Comparison of ENCODE assay signal across 8 cellular contexts in the genomic region with DNA sequence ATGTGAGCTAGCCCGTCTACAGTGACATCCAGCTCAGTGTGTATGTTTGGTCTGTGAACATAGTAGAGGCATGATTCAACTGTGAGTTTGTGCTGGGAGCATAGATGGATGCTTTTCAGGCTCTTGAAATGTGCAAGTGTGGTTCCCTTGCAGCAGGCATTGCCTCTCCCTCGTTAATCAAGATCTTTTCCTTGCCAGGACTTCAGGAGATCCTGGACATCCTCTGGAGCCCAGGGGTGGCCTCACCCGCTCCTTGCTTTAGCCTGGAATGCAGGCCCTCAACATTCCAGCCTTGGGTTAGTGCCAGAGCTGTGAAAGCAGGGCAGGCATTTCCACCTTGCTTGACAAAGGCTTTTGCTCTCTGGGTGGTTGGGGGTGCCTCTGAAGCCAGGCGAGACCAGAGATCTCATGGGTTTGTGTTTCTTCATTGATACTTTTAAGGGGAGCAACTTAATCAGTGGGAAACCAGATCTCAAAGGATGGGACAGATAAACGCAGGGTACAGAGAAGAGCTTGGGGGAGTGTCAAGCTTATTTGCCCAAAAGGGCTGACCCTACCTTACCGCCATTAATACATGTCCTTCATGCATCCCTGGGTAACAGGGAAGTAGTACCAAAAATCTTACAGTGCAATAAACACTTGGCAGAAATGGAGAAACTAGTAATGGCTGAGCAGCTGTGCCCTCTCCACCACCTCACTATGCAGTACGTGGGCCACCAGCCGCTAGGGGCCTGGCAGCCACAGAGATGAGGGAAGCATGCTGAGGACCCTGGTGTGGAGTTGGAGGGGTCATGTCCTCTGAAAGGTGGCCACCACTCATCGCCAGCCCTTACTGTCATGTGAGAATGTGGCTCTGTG.
DNase-seq lines count a peak whose midpoint lies in the region; ATAC-seq and TF ChIP-seq lines count a peak whose summit lies in the region.

No MANE protein-coding gene starts in this region.

- TF ChIP-seq CTCF in MCF 10A (IDR thresholded peaks at IDR 0.05; ENCODE audit: unreplicated experiment) (no peak), VCaP (conservative IDR thresholded peaks at IDR 0.05) (no peak), upper lobe of right lung (IDR thresholded peaks at IDR 0.05) (no peak)

- peaks cover 66% of the 10 kb centered on the region for H3K4me1 ChIP-seq in upper lobe of right lung

- ATAC-seq in upper lobe of right lung (peak; percentile 75), GM21423 (IDR thresholded peaks at IDR 0.05; ENCODE audit: unreplicated experiment) (no peak)

- CTCF ChIA-PET in MCF 10A (lab: Yijun Ruan, JAX): no interaction called here
- CTCF ChIA-PET in HEK293T (lab: Yijun Ruan, JAX): no interaction called here

- H3K4me3 Mint-ChIP-seq in MCF 10A (ENCODE audit: unreplicated experiment): no peak overlapping the region
- peak overlapping the region in 1 of 5 donors; percentile 2 for H3K4me3 Mint-ChIP-seq in immature natural killer cell

- in situ Hi-C loops in T47D (cut with HindIII; ENCODE audit: low pct_unique_long_range_greater_than_20kb, low sequenced_read_pairs): no loop called here

- peak; percentile 44 to 99 for DNase-seq in T47D (ENCODE audit: low read depth in 1 of 2, low spot score in 1 of 2)
- no peak for DNase-seq in MCF 10A (ENCODE audit: unreplicated experiment)
- no peak for DNase-seq in immature natural killer cell
- peak; percentile 84 for DNase-seq in upper lobe of right lung
- no peak for DNase-seq in HEK293T (ENCODE audit: extremely low spot score)
- DNase-seq in COR-L47 (lab: John Stamatoyannopoulos, UW): no peak

- H3K27ac Mint-ChIP-seq in MCF 10A (ENCODE audit: low read depth, unreplicated experiment) (no peak overlapping the region), immature natural killer cell (peak overlapping the region; percentile 65 to 89 (median 86))

- POLR2A ChIA-PET in MCF 10A (lab: Yijun Ruan, JAX): no interaction called here
- POLR2A ChIA-PET in HEK293T (lab: Yijun Ruan, JAX): no interaction called here

- H3K27ac ChIP-seq in VCaP (peak overlapping the region; percentile 99), upper lobe of right lung (peak overlapping the region; percentile 32)

- H3K27me3 ChIP-seq in upper lobe of right lung: no peaks in the 10 kb centered on the region

- H3K4me1 Mint-ChIP-seq in MCF 10A (ENCODE audit: insufficient read depth, unreplicated experiment) (no peaks in the 10 kb centered on the region), immature natural killer cell (peaks cover 85 to 86% of the 10 kb centered on the region in 2 donors)

- intact Hi-C loops in MCF 10A (cut with micrococcal nuclease): no loop called here
- intact Hi-C loops in upper lobe of right lung (cut with DNase I): no loop called here

- no peak overlapping the region for H3K4me3 ChIP-seq in upper lobe of right lung

- no peaks in the 10 kb centered on the region for H3K27me3 Mint-ChIP-seq in MCF 10A (ENCODE audit: insufficient read depth, unreplicated experiment)
- H3K27me3 Mint-ChIP-seq in immature natural killer cell (ENCODE audit: low read depth in 3 of 3): peaks cover 3 to 10% (median 4%) of the 10 kb centered on the region in 3 donors

- no TSS peak for BruUV-seq in MCF 10A (replicated peaks; lab: Mats Ljungman, UMichigan)

- H3K36me3 Mint-ChIP-seq in MCF 10A (ENCODE audit: insufficient read depth, unreplicated experiment) (no peaks in the 10 kb centered on the region), immature natural killer cell (peaks cover 0 to 3% (median 0%) of the 10 kb centered on the region in 3 donors)

- H3K36me3 ChIP-seq in upper lobe of right lung: no peaks in the 10 kb centered on the region

- no peaks in the 10 kb centered on the region for H3K9me3 ChIP-seq in upper lobe of right lung

- H3K9me3 Mint-ChIP-seq in MCF 10A (ENCODE audit: unreplicated experiment) (no peaks in the 10 kb centered on the region), immature natural killer cell (no peaks in the 10 kb centered on the region)

TF ChIP-seq in HEK293T, 16 proteins besides CTCF, POLR2A, EP300 and RAD21:
- TF ChIP-seq L3MBTL2 (conservative IDR thresholded peaks at IDR 0.05) (no peak), ELF4 (IDR thresholded peaks at IDR 0.05) (no peak), BHLHE40 (IDR thresholded peaks at IDR 0.05; ENCODE audit: borderline replicate concordance) (no peak), NFRKB (IDR thresholded peaks at IDR 0.05) (no peak), CTBP1 (IDR thresholded peaks at IDR 0.05; ENCODE audit: borderline replicate concordance) (no peak), LEF1 (IDR thresholded peaks at IDR 0.05; ENCODE audit: borderline replicate concordance) (no peak), PKNOX1 (IDR thresholded peaks at IDR 0.05) (no peak), FOXM1 (IDR thresholded peaks at IDR 0.05; ENCODE audit: borderline replicate concordance) (no peak), FOXA1 (IDR thresholded peaks at IDR 0.05) (no peak), HDGF (IDR thresholded peaks at IDR 0.05; ENCODE audit: borderline replicate concordance) (no peak), ZNF384 (IDR thresholded peaks at IDR 0.05) (no peak), ARNT (IDR thresholded peaks at IDR 0.05) (no peak), TARDBP (IDR thresholded peaks at IDR 0.05) (no peak), SUZ12 (IDR thresholded peaks at IDR 0.05) (no peak), SP1 (IDR thresholded peaks at IDR 0.05) (no peak)

Comparison
In these comparisons a context has a peak if more than half of its experiments do, and no peak if none do; other contexts are left out.
1. DNase-seq: peak in T47D (2 of 2) and upper lobe of right lung (single experiment); none in MCF 10A (single experiment), immature natural killer cell (0 of 3), HEK293T (single experiment) and COR-L47 (single experiment).